Comparison of ENCODE assay signal across 1 cellular context in the genomic region with DNA sequence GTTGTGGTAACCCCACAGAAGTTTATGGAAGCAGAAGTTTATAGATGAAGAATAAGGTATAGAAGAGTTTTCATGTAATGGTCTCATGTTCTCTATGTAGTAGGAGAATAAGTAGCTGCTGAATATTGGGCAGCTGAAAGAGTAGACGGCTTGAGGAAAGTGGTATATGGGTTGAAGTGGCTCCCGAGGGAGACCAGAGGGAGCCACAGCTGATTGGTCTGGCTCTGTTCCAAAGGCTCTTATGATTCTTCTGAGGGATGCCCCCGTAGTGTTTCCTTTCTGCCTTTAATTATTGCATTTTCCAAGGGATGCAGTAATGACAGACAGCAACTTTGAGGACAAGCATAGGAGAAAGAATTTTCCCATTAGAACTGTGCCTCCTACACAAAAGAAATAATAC.
TF ChIP-seq lines count a peak whose summit lies in the region.

No MANE protein-coding gene starts in this region.

TF ChIP-seq in WTC11, 78 proteins besides CTCF, POLR2A, EP300 and RAD21 (continued from another document):
- no peak for TF ChIP-seq AFF4 (CRISPR knock-in tag; IDR thresholded peaks at IDR 0.05; ENCODE audit: borderline replicate concordance)
- no peak for TF ChIP-seq SP1 (CRISPR knock-in tag; conservative IDR thresholded peaks at IDR 0.05)
- no peak for TF ChIP-seq NFATC4 (CRISPR knock-in tag; IDR thresholded peaks at IDR 0.05)
- no peak for TF ChIP-seq ZNF317 (CRISPR knock-in tag; IDR thresholded peaks at IDR 0.05; ENCODE audit: borderline replicate concordance, low read depth)
